Comparison of ENCODE assay signal across 11 cellular contexts in genomic region chr17:73901249-73901648, GRCh38.
A peak's percentile ranks its signal among the peaks of the same experiment; 100 is the strongest.
DNase-seq lines count a peak whose midpoint lies in the region; ATAC-seq and TF ChIP-seq lines count a peak whose summit lies in the region.
"Had no signal": no experiment of that assay in that cellular context is flagged by ENCODE, and none has a peak within 500 bp of the region (broad histone marks: within the 10 kb centered on the region; RNA-seq: fewer than 3 reads in every experiment).

No MANE protein-coding gene starts in this region.

- H3K27ac ChIP-seq in CD4-positive, alpha-beta T cell (ENCODE audit: low read depth, low read length), result no peak overlapping the region
- H3K27ac ChIP-seq in HUES6 (ENCODE audit: low read depth, low read length) (no peak overlapping the region), iPS DF 6.9 (ENCODE audit: low read length) (no peak overlapping the region), neural cell (ENCODE audit: low read length) (no peak overlapping the region)
- H3K27ac ChIP-seq: GM23248 had no signal

- H3K4me3 ChIP-seq in HUES6 (ENCODE audit: low read depth, low read length) (peak overlapping the region; percentile 52), iPS DF 6.9 (ENCODE audit: low read length) (peak overlapping the region; percentile 19; the same call in 1 of the 2 replicates), neural cell (ENCODE audit: low read length) (peak overlapping the region; percentile 47)
- H3K4me3 ChIP-seq: GM23248 had no signal

- H4K20me1 ChIP-seq in neural cell (ENCODE audit: insufficient read depth), result no peaks in the 10 kb centered on the region

- H3K27me3 ChIP-seq in CD4-positive, alpha-beta T cell (ENCODE audit: control insufficient read depth, insufficient read depth, low read length), result peaks cover 26% of the 10 kb centered on the region
- H3K27me3 ChIP-seq in HUES6 (ENCODE audit: control insufficient read depth, insufficient read depth, low read length) (peaks cover 99% of the 10 kb centered on the region), iPS DF 6.9 (ENCODE audit: control insufficient read depth, insufficient read depth, low read length) (peaks cover 45% of the 10 kb centered on the region), neural cell (ENCODE audit: insufficient read depth, low read depth, low read length) (peaks cover 4% of the 10 kb centered on the region)

- H3K9ac ChIP-seq in HUES6 (ENCODE audit: low read length) (no peak overlapping the region), neural cell (ENCODE audit: low read length) (no peak overlapping the region)
- H3K9ac ChIP-seq: GM23248 had no signal

- DNase-seq in CD4-positive, alpha-beta T cell, result no peak
- DNase-seq in iPS DF 6.9 (ENCODE audit: low read depth, low spot score), result no peak
- no peak for DNase-seq in activated CD4-positive, alpha-beta memory T cell treated with anti-CD3 and anti-CD28 coated beads, Interleukin-2, amount 10 ng/mL, durations not matched to agents 7 days and 5 days
- no peak for DNase-seq in KBM-7
- DNase-seq: NCI-H2029 treated with DMSO at 0.1 percent for 48 hours, SIG-M5 had no signal

- no peak for TF ChIP-seq CTCF in CD4-positive, alpha-beta T cell (IDR thresholded peaks at IDR 0.05)
- TF ChIP-seq CTCF in neural cell (IDR thresholded peaks at IDR 0.05; ENCODE audit: poor library complexity, severe bottlenecking), result no peak

- H3K36me3 Mint-ChIP-seq in CD4-positive, alpha-beta T cell (ENCODE audit: low read depth), result no peaks in the 10 kb centered on the region
- H3K36me3 Mint-ChIP-seq in activated CD4-positive, alpha-beta memory T cell treated with anti-CD3 and anti-CD28 coated beads, Interleukin-2, amount 10 ng/mL, durations not matched to agents 7 days and 5 days (ENCODE audit: low read depth), result no peaks in the 10 kb centered on the region

- no peak overlapping the region for H3K27ac Mint-ChIP-seq in CD4-positive, alpha-beta T cell
- no peak overlapping the region for H3K27ac Mint-ChIP-seq in activated CD4-positive, alpha-beta memory T cell treated with anti-CD3 and anti-CD28 coated beads, Interleukin-2, amount 10 ng/mL, durations not matched to agents 7 days and 5 days

- H3K9me3 ChIP-seq in CD4-positive, alpha-beta T cell (ENCODE audit: control insufficient read depth, low read length), result no peaks in the 10 kb centered on the region
- H3K9me3 ChIP-seq in HUES6 (ENCODE audit: control insufficient read depth, insufficient read depth, low read depth, low read length) (no peaks in the 10 kb centered on the region), iPS DF 6.9 (ENCODE audit: control insufficient read depth, insufficient read depth, low read length) (no peaks in the 10 kb centered on the region), neural cell (ENCODE audit: low read length) (no peaks in the 10 kb centered on the region)

- no peaks in the 10 kb centered on the region for H3F3A ChIP-seq in neural cell (ENCODE audit: insufficient read depth, low read length, poor library complexity, severe bottlenecking)

- WGBS in iPS DF 6.9 (ENCODE audit: insufficient coverage, insufficient read length), result no CpG with 5 or more reads among the region's 2 CpGs

- TF ChIP-seq RAD21 in neural cell (conservative IDR thresholded peaks at IDR 0.05), result no peak

- POLR2A ChIA-PET in CD4-positive, alpha-beta T cell (lab: Charles Lee), result no interaction called here
- POLR2A ChIA-PET in activated CD4-positive, alpha-beta memory T cell treated with anti-CD3 and anti-CD28 coated beads, Interleukin-2, amount 10 ng/mL, durations not matched to agents 7 days and 5 days (lab: Charles Lee), result no interaction called here

- TF ChIP-seq EP300 in neural cell (conservative IDR thresholded peaks at IDR 0.05; ENCODE audit: poor library complexity, severe bottlenecking), result no peak

- ATAC-seq in CD4-positive, alpha-beta T cell (ENCODE audit: poor library complexity), result no peak
- ATAC-seq in GM21390 (IDR thresholded peaks at IDR 0.05; ENCODE audit: unreplicated experiment), result no peak
- no peak for ATAC-seq in HG03159 (IDR thresholded peaks at IDR 0.05; ENCODE audit: unreplicated experiment)

- H3K4me2 ChIP-seq in neural cell (ENCODE audit: low read length), result no peak overlapping the region

- intact Hi-C loops in CD4-positive, alpha-beta T cell (cut with DNase I, micrococcal nuclease), result no loop called here

- peak overlapping the region; percentile 90 for H3K4me3 Mint-ChIP-seq in CD4-positive, alpha-beta T cell
- no peak overlapping the region for H3K4me3 Mint-ChIP-seq in activated CD4-positive, alpha-beta memory T cell treated with anti-CD3 and anti-CD28 coated beads, Interleukin-2, amount 10 ng/mL, durations not matched to agents 7 days and 5 days

- H3K4me1 ChIP-seq in HUES6 (ENCODE audit: control insufficient read depth, insufficient read depth, low read length) (peaks cover 22% of the 10 kb centered on the region), iPS DF 6.9 (ENCODE audit: control insufficient read depth, insufficient read depth, low read length) (no peaks in the 10 kb centered on the region)

- H3K9me2 ChIP-seq in neural cell (ENCODE audit: insufficient read depth, low read length), result no peaks in the 10 kb centered on the region

- H3K9me3 Mint-ChIP-seq in CD4-positive, alpha-beta T cell, result no peaks in the 10 kb centered on the region
- no peaks in the 10 kb centered on the region for H3K9me3 Mint-ChIP-seq in activated CD4-positive, alpha-beta memory T cell treated with anti-CD3 and anti-CD28 coated beads, Interleukin-2, amount 10 ng/mL, durations not matched to agents 7 days and 5 days

- CTCF ChIA-PET in CD4-positive, alpha-beta T cell (lab: Charles Lee), result no interaction called here
- CTCF ChIA-PET in activated CD4-positive, alpha-beta memory T cell treated with anti-CD3 and anti-CD28 coated beads, Interleukin-2, amount 10 ng/mL, durations not matched to agents 7 days and 5 days (lab: Charles Lee), result no interaction called here

- peaks cover 10% of the 10 kb centered on the region for H3K4me1 Mint-ChIP-seq in CD4-positive, alpha-beta T cell (ENCODE audit: low read depth)
- H3K4me1 Mint-ChIP-seq in activated CD4-positive, alpha-beta memory T cell treated with anti-CD3 and anti-CD28 coated beads, Interleukin-2, amount 10 ng/mL, durations not matched to agents 7 days and 5 days, result peaks cover 4% of the 10 kb centered on the region

- peaks cover 39% of the 10 kb centered on the region for H3K27me3 Mint-ChIP-seq in CD4-positive, alpha-beta T cell
- peaks cover 39% of the 10 kb centered on the region for H3K27me3 Mint-ChIP-seq in activated CD4-positive, alpha-beta memory T cell treated with anti-CD3 and anti-CD28 coated beads, Interleukin-2, amount 10 ng/mL, durations not matched to agents 7 days and 5 days

- H3K36me3 ChIP-seq in HUES6 (ENCODE audit: control insufficient read depth, insufficient read depth, low read length), result no peaks in the 10 kb centered on the region
- H3K36me3 ChIP-seq in iPS DF 6.9 (ENCODE audit: control insufficient read depth, insufficient read depth, low read length), result no peaks in the 10 kb centered on the region
- no peaks in the 10 kb centered on the region for H3K36me3 ChIP-seq in neural cell (ENCODE audit: insufficient read depth, low read length)

- in situ Hi-C loops in KBM-7 (cut with MboI; ENCODE audit: low pct_unique_long_range_greater_than_20kb, low sequenced_read_pairs), result no loop called here

- no peaks in the 10 kb centered on the region for H3K79me2 ChIP-seq in neural cell (replicated peaks; ENCODE audit: insufficient read depth, low read length)

- no peak overlapping the region for H2AFZ ChIP-seq in neural cell (ENCODE audit: low read depth, low read length)
- H2AFZ ChIP-seq: GM23248 had no signal

TF ChIP-seq in neural cell, 6 proteins besides CTCF, POLR2A, EP300 and RAD21:
- no peak for TF ChIP-seq EZH2 (IDR thresholded peaks at IDR 0.05; ENCODE audit: borderline replicate concordance, insufficient read depth, low read length, poor library complexity, severe bottlenecking)
- TF ChIP-seq REST (IDR thresholded peaks at IDR 0.05; ENCODE audit: borderline replicate concordance), result no peak
- TF ChIP-seq POLR2AphosphoS5 (IDR thresholded peaks at IDR 0.05), result no peak
- no peak for TF ChIP-seq MXI1 (conservative IDR thresholded peaks at IDR 0.05; ENCODE audit: poor library complexity, severe bottlenecking)
- TF ChIP-seq TAF1 (IDR thresholded peaks at IDR 0.05; ENCODE audit: low read depth), result no peak
TF ChIP-seq in neural cell: peak in this region for 0.
